Comparison of ENCODE assay signal across 19 cellular contexts in the genomic region with DNA sequence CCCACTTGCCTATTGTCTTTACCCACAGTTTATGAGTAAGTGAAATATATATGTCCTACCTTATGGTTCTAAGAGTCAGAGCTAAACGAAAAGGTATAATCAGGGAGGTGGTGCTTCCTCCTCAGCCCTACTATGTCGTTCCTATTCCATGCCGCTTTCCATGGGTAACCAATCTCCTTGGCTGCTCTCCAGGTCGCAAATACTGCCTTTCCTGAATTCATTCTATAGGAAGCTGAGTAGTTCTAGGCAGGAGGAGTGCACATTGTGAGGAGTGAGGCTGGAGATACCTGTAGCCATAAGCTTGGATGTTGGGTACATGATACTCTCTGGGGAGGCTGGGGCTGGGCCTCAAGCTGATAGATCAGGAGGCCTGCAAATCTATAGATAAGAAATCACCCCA. TPM values are rescaled to one million over a fixed set of nuclear protein-coding genes. Genes with fewer than 3 reads are reported as not detected.
DNase-seq lines count a peak whose midpoint lies in the region; ATAC-seq and TF ChIP-seq lines count a peak whose summit lies in the region.
"Had no signal": no experiment of that assay in that cellular context is flagged by ENCODE, and none has a peak within 500 bp of the region (broad histone marks: within the 10 kb centered on the region; RNA-seq: fewer than 3 reads in every experiment).

No MANE protein-coding gene starts in this region.

- peaks cover 33% of the 10 kb centered on the region for H3K27me3 ChIP-seq in left ventricle myocardium inferior (ENCODE audit: low read depth)

- H3K4me1 ChIP-seq in mucosa of descending colon (ENCODE audit: low read depth) (peaks cover 6% of the 10 kb centered on the region), left ventricle myocardium inferior (peaks cover 12% of the 10 kb centered on the region)

- H3K9me3 ChIP-seq in mucosa of descending colon, result no peaks in the 10 kb centered on the region
- H3K9me3 ChIP-seq in left ventricle myocardium inferior (replicated peaks), result peaks cover 7% of the 10 kb centered on the region

- intact Hi-C loops in mucosa of descending colon (cut with DNase I, micrococcal nuclease) (no loop called here), left ventricle myocardium inferior (cut with micrococcal nuclease) (no loop called here)

- no peak overlapping the region for H3K27ac ChIP-seq in left ventricle myocardium inferior (replicated peaks)

- TF ChIP-seq CTCF in mucosa of descending colon (IDR thresholded peaks at IDR 0.05), result no peak
- no peak for TF ChIP-seq CTCF in left ventricle myocardium inferior (IDR thresholded peaks at IDR 0.05; ENCODE audit: borderline replicate concordance)

- H3K4me3 ChIP-seq in mucosa of descending colon, result no peak overlapping the region
- H3K4me3 ChIP-seq in left ventricle myocardium inferior, result no peak overlapping the region
- H3K4me3 ChIP-seq: GM12878, GM23338 had no signal

- DNase-seq in HT-29 (ENCODE audit: low spot score) (peak; percentile 53), NCI-H69 (lab: John Stamatoyannopoulos, UW) (peak; percentile 46), mucosa of descending colon (peak in 2 of 3 donors; percentile 41 to 59), left ventricle myocardium inferior (no peak), GOT3 (lab: John Stamatoyannopoulos, UW) (no peak)
- DNase-seq: C1 segment of cervical spinal cord; Calu3; CD4-positive, alpha-beta memory T cell; COR-L47; DMS79; EL; GDM1; H7; HCEC 1CT had no signal

- no peaks in the 10 kb centered on the region for H3K36me3 ChIP-seq in mucosa of descending colon (ENCODE audit: low read depth)
- no peaks in the 10 kb centered on the region for H3K36me3 ChIP-seq in left ventricle myocardium inferior

- ATAC-seq in mucosa of descending colon (peak; percentile 49), HG03354 (IDR thresholded peaks at IDR 0.05; ENCODE audit: poor library complexity, severe bottlenecking, unreplicated experiment) (no peak)
- ATAC-seq: GM12878, GM23338 had no signal

RNA-seq across cellular contexts. Expression of a gene that starts 5.8 kb away (rescaled TPM):
- total RNA-seq in HT-29 (2014; rRNA removed; shearing (Covaris generic)), result 7.9 and 16.7 TPM in 2 replicates
- total RNA-seq in mucosa of descending colon, result 10 to 100 TPM in 2 of 3 donors, 1 to 10 TPM in 1; 3.2 to 12.2 (median 11.6) TPM
- 10.1 TPM for total RNA-seq in left ventricle myocardium inferior
- total RNA-seq: A172; A673; CD4-positive, alpha-beta memory T cell had no signal

Comparison
In these comparisons a context has a peak if more than half of its experiments do, and no peak if none do; other contexts are left out.
1. DNase-seq: peak in HT-29 (single experiment), NCI-H69 (single experiment) and mucosa of descending colon (2 of 3); none in left ventricle myocardium inferior (single experiment) and GOT3 (single experiment).